11 cellular contexts compared by ENCODE assay signal in the genomic region with DNA sequence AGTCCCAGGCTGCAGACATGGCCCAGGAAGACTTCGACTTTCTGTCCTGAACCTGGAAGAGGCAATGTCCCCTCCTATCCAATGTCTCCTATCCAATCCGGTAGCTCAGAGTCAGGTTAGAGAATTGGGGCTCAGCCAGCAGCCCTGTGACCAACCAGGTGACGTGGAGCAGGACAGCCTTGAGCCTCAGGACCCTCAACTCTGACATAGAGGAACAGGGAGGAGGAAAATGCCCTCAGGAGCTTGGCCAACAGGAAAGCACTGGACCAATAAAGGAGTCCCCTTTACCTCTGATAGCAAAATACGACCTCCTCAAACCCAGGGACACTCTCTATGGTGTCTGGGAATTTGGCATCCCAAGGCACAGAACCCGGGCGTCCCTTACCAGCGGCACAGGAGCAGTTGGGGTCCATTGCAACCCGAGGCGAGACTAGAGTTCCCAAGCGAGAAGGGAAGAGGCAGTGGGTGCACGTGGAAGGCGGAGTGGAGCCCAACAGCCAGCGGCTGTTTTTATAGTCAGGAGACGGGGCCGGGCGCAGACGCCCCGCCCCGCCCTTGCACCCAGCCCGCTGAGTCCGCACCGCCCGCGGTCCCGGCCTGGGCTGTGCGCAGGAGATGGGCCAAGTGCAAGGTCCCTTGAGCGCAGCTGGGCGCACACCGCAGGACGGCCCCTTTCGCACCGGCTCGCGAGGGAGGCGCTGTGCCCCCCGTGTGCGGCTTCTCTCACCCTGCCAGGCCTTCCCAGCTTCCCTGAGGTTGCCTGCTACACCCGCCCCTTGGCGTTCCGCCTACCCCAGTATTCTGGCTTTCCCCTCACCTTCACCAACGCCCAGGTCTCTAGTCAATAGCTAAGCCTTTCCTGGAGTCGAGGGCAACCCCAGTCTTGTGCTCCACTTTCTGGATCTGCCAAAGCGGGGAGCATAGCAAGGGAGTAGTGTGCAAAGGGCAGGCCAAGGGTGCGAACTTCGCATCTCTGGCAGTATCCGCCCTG. TPM values are rescaled to one million over a fixed set of nuclear protein-coding genes. Genes with fewer than 3 reads are reported as not detected.
A peak's percentile ranks its signal among the peaks of the same experiment; 100 is the strongest.
DNase-seq lines count a peak whose midpoint lies in the region; ATAC-seq, FAIRE-seq and TF ChIP-seq lines count a peak whose summit lies in the region.
"Had no signal": no experiment of that assay in that cellular context is flagged by ENCODE, and none has a peak within 500 bp of the region (broad histone marks: within the 10 kb centered on the region; RNA-seq: fewer than 3 reads in every experiment).

TSS of gene MT1G (minus strand) at position 485 of the 991 bp plus-strand sequence. CDS start at position 413, 72 bp downstream.

- H3K4me3 Mint-ChIP-seq in MCF 10A (ENCODE audit: unreplicated experiment): no peak within 1 kb of the TSS

- H4K20me1 ChIP-seq in K562 (replicated peaks; ENCODE audit: control insufficient read depth, insufficient read depth, low read length): peaks cover 11% of the 10 kb centered on the region; the same call in 1 of the 2 replicates

- H3K27me3 Mint-ChIP-seq in MCF 10A (ENCODE audit: insufficient read depth, unreplicated experiment): peaks cover 9% of the 10 kb centered on the region

- no peaks in the 10 kb centered on the region for H3K36me3 Mint-ChIP-seq in MCF 10A (ENCODE audit: insufficient read depth, unreplicated experiment)

- ATAC-seq in K562: peak; percentile 67; the same call in 2 of the 3 replicates

- DNase-seq in breast epithelium (ENCODE audit: low spot score in 2 of 2) (peak in 1 of 2 donors; percentile 64), MCF 10A (ENCODE audit: unreplicated experiment) (no peak), K562 (ENCODE audit: extremely low read depth in 1 of 4, low spot score in 3 of 4) (peak in 1 of 4 experiments; percentile 32), medulla oblongata (ENCODE audit: extremely low spot score) (peak; percentile 21), ureter (ENCODE audit: low spot score) (peak; percentile 52), NCI-H2081 (lab: John Stamatoyannopoulos, UW) (no peak), T-helper 9 cell (no peak), germinal center (ENCODE audit: low spot score) (no peak)

- H3K4me1 ChIP-seq in breast epithelium: no peaks in the 10 kb centered on the region
- peaks cover 0 to 9% of the 10 kb centered on the region in 2 experiments; a peak in 1 of 5 replicates for H3K4me1 ChIP-seq in K562 (replicated peaks in 1 of 2; ENCODE audit: control insufficient read depth in 2 of 2, insufficient read depth in 2 of 2, low read length in 2 of 2)

- no peak for TF ChIP-seq RAD21 in K562 (CRISPR knock-in tag; conservative IDR thresholded peaks at IDR 0.05 in 1 of 2, IDR thresholded peaks at IDR 0.05 in 1 of 2)

- FAIRE-seq in K562 (lab: Jason Lieb, UNC): no peak

- H3K4me1 Mint-ChIP-seq in MCF 10A (ENCODE audit: insufficient read depth, unreplicated experiment): no peaks in the 10 kb centered on the region

- no peak for TF ChIP-seq POLR2A in breast epithelium (IDR thresholded peaks at IDR 0.05)
- TF ChIP-seq POLR2A in K562 (conservative IDR thresholded peaks at IDR 0.05): no peak

- no peaks in the 10 kb centered on the region for H3K9me3 Mint-ChIP-seq in MCF 10A (ENCODE audit: unreplicated experiment)

- no peak within 1 kb of the TSS for H2AFZ ChIP-seq in K562 (ENCODE audit: low read depth, low read length)

- no peaks in the 10 kb centered on the region for H3K36me3 ChIP-seq in breast epithelium
- H3K36me3 ChIP-seq in K562 (ENCODE audit: control insufficient read depth, insufficient read depth, low read length): no peaks in the 10 kb centered on the region

- H3K27ac ChIP-seq in breast epithelium (peak within 1 kb of the TSS in 1 of 2 donors; percentile 48), K562 (ENCODE audit: extremely low read depth, low read depth, low read length) (no peak within 1 kb of the TSS)

- peak within 1 kb of the TSS in 2 of 3 donors; percentile 40 to 58 for H3K4me3 ChIP-seq in breast epithelium
- H3K4me3 ChIP-seq in K562: no peak within 1 kb of the TSS

- H3K9me1 ChIP-seq in K562 (ENCODE audit: control insufficient read depth, insufficient read depth, low read length): no peaks in the 10 kb centered on the region

- H3K27me3 ChIP-seq in breast epithelium (peaks cover 1 to 21% of the 10 kb centered on the region in 2 donors), K562 (ENCODE audit: control insufficient read depth in 2 of 2, insufficient read depth in 2 of 2, low read length in 2 of 2) (peaks cover 50 to 57% of the 10 kb centered on the region in 2 experiments)

- H3K79me2 ChIP-seq in K562 (ENCODE audit: control insufficient read depth, insufficient read depth, low read length): no peaks in the 10 kb centered on the region

- 2% methylated on average over 32 of the region's 46 CpGs for WGBS in K562 (ENCODE audit: insufficient coverage, low coverage, missing lambda C conversion rate)

- BruUV-seq in MCF 10A (replicated peaks; lab: Mats Ljungman, UMichigan) (no TSS peak), K562 (replicated peaks; lab: Mats Ljungman, UMichigan) (no TSS peak)

- intact Hi-C loops in breast epithelium (cut with DNase I; ENCODE audit: low total_unique reads): loop anchor here (10.0 kb wide), 1 partner anchor 1923 kb away; no protein-coding TSS in a partner anchor
- intact Hi-C loops in MCF 10A (cut with micrococcal nuclease): no loop called here
- intact Hi-C loops in K562 (cut with micrococcal nuclease): no loop called here

- TF ChIP-seq CTCF in breast epithelium (IDR thresholded peaks at IDR 0.05) (no peak), MCF 10A (IDR thresholded peaks at IDR 0.05; ENCODE audit: unreplicated experiment) (no peak), K562 (IDR thresholded peaks at IDR 0.05 in 2 of 3, conservative IDR thresholded peaks at IDR 0.05 in 1 of 3; ENCODE audit: insufficient read depth in 2 of 3, low read depth in 1 of 3, low read length in 3 of 3) (no peak)

- POLR2A ChIA-PET in MCF 10A (lab: Yijun Ruan, JAX): interaction anchor here (1.1 kb wide), 1 partner anchor 34 kb away, joined by 4 read pairs; no protein-coding TSS in a partner anchor
- POLR2A ChIA-PET in K562 (lab: Yijun Ruan, JAX): interaction anchor here (0.9 kb wide), 1 partner anchor 19 kb away, joined by 4 read pairs; no protein-coding TSS in a partner anchor

- no peak for TF ChIP-seq EP300 in K562 (IDR thresholded peaks at IDR 0.05; ENCODE audit: low read length)

- in situ Hi-C loops in K562 (cut with MboI): no loop called here

- CTCF ChIA-PET in MCF 10A (lab: Yijun Ruan, JAX) (interaction anchor here (0.8 to 1.0 kb wide), 2 partner anchors 38 to 67 kb away, joined by 3 read pairs; no protein-coding TSS in a partner anchor), K562 (lab: Yijun Ruan, JAX; ENCODE audit: low intra/inter-chr PET ratio) (no interaction called here)

- no peak within 1 kb of the TSS for H3K4me2 ChIP-seq in K562 (ENCODE audit: insufficient read depth, low read length)

- H3K9ac ChIP-seq in K562 (ENCODE audit: insufficient read depth in 1 of 2, low read depth in 2 of 2, low read length in 2 of 2): no peak within 1 kb of the TSS

- H3K9me3 ChIP-seq in breast epithelium: no peaks in the 10 kb centered on the region
- no peaks in the 10 kb centered on the region for H3K9me3 ChIP-seq in K562 (replicated peaks; ENCODE audit: control insufficient read depth, insufficient read depth, low read depth, low read length)

- no peak within 1 kb of the TSS for H3K27ac Mint-ChIP-seq in MCF 10A (ENCODE audit: low read depth, unreplicated experiment)

TF ChIP-seq in K562, 482 proteins besides CTCF, POLR2A, EP300 and RAD21:
- TF ChIP-seq, protein P1, sequence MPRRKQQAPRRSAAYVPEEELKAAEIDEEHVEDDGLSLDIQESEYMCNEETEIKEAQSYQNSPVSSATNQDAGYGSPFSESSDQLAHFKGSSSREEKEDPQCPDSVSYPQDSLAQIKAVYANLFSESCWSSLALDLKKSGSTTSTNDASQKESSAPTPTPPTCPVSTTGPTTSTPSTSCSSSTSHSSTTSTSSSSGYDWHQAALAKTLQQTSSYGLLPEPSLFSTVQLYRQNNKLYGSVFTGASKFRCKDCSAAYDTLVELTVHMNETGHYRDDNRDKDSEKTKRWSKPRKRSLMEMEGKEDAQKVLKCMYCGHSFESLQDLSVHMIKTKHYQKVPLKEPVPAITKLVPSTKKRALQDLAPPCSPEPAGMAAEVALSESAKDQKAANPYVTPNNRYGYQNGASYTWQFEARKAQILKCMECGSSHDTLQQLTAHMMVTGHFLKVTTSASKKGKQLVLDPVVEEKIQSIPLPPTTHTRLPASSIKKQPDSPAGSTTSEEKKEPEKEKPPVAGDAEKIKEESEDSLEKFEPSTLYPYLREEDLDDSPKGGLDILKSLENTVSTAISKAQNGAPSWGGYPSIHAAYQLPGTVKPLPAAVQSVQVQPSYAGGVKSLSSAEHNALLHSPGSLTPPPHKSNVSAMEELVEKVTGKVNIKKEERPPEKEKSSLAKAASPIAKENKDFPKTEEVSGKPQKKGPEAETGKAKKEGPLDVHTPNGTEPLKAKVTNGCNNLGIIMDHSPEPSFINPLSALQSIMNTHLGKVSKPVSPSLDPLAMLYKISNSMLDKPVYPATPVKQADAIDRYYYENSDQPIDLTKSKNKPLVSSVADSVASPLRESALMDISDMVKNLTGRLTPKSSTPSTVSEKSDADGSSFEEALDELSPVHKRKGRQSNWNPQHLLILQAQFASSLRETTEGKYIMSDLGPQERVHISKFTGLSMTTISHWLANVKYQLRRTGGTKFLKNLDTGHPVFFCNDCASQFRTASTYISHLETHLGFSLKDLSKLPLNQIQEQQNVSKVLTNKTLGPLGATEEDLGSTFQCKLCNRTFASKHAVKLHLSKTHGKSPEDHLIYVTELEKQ (CRISPR knock-in tag; IDR thresholded peaks at IDR 0.05): no peak
- peak; percentile 21 to 32; a peak in 2 of 4 replicates for TF ChIP-seq NRF1 (conservative IDR thresholded peaks at IDR 0.05 in 1 of 2, IDR thresholded peaks at IDR 0.05 in 1 of 2)

RNA-seq across cellular contexts. Expression of gene MT1G, which starts in this region (rescaled TPM):
- 100 to 1,000 TPM in 1 of 3 donors, 10 to 100 TPM in 2; 20.0 to 224 (median 48.3) TPM for total RNA-seq in breast epithelium
- not detected in 2 replicates for total RNA-seq in MCF 10A (2022)
- total RNA-seq in K562 (2011; cell fraction: chromatin; rRNA removed; ENCODE audit: low replicate concordance): 0.81 TPM in 1 of 2 replicates, not detected in the other
- total RNA-seq in K562 (2011; cell fraction: nucleolus; rRNA removed): 1.3 TPM in 1 of 2 replicates, not detected in the other
- total RNA-seq in K562 (2011; cell fraction: nucleoplasm; rRNA removed): 1.0 and 2.1 TPM in 2 replicates
- total RNA-seq in K562 (2014; rRNA removed): not detected in 2 replicates
- not detected in 2 replicates for total RNA-seq in K562 (2014; rRNA removed; fragmentation: Illumina TruSeq; extraction: Trizol)
- 0.69 TPM in 1 of 2 replicates, not detected in the other for total RNA-seq in K562 (2015; rRNA removed; fragmentation: Illumina TruSeq; extraction: Trizol)
- total RNA-seq in K562 (2021): 0.89 and 1.7 TPM in 2 replicates
- 1.4 and 8.8 TPM in 2 replicates for polyA plus RNA-seq in K562 (2011; rRNA removed)
- polyA plus RNA-seq in K562 (2011; cell fraction: cytosol; rRNA removed): 14.6 and 27.0 TPM in 2 replicates
- polyA plus RNA-seq in K562 (2011; cell fraction: nucleus; rRNA removed): 1.8 and 6.0 TPM in 2 replicates
- 1.3 and 6.1 TPM in 2 replicates for polyA plus RNA-seq in K562 (2012)
- not detected in 2 replicates for polyA plus RNA-seq in K562 (2014; fragmentation: Illumina TruSeq; extraction: Trizol)
- polyA plus RNA-seq in K562 (2014; fragmentation: Nextera tagmentation; extraction: Ambion mirVana): under 1 TPM; 0.28 TPM
- 2.8 TPM in 1 of 2 replicates, not detected in the other for polyA plus RNA-seq in K562 (2014; rRNA removed)
- polyA minus RNA-seq in K562 (2011; rRNA and poly(A)+ RNA removed): 0.84 and 2.2 TPM in 2 replicates
- not detected in 2 replicates for polyA minus RNA-seq in K562 (2011; cell fraction: cytosol; rRNA and poly(A)+ RNA removed)
- not detected in 2 replicates for polyA minus RNA-seq in K562 (2011; cell fraction: nucleus; rRNA and poly(A)+ RNA removed)
- total RNA-seq in ureter: 2.9 TPM
- total RNA-seq: glomerular endothelial cell, OCI-LY7, urinary bladder had no signal

Comparison
In these comparisons a context has a peak if more than half of its experiments do, and no peak if none do; other contexts are left out.
1. DNase-seq: peak in medulla oblongata (single experiment) and ureter (single experiment); none in MCF 10A (single experiment), NCI-H2081 (0 of 2), T-helper 9 cell (single experiment) and germinal center (single experiment).